ENCODE assay signal across 8 cellular contexts in genomic region chr1:1746566-1746909, GRCh38. TPM values are rescaled to one million over a fixed set of nuclear protein-coding genes. Genes with fewer than 3 reads are reported as not detected.
A peak's percentile ranks its signal among the peaks of the same experiment; 100 is the strongest.
DNase-seq lines count a peak whose midpoint lies in the region; ATAC-seq and TF ChIP-seq lines count a peak whose summit lies in the region.
"Not testable (repeated sequence)": the region's sequence is repeated elsewhere in the genome, so short reads cannot be mapped to it uniquely, and the experiment has no call there.

No MANE protein-coding gene starts in this region.

- DNase-seq in AG10803 (ENCODE audit: low read depth); T-helper 2 cell treated with Interferon-gamma antibody and Interleukin-4, amounts not matched to agents 5 μg/mL and 100 μg/mL, for 36 hours (ENCODE audit: low spot score); chondrocyte (ENCODE audit: low spot score); left lung; gastrocnemius medialis: not testable (repeated sequence)

- not testable (repeated sequence) for TF ChIP-seq POLR2A in gastrocnemius medialis (IDR thresholded peaks at IDR 0.05)

- ATAC-seq in GM19324 (IDR thresholded peaks at IDR 0.05; ENCODE audit: low FRiP score, unreplicated experiment) (peak; percentile 82), HG02610 (IDR thresholded peaks at IDR 0.05; ENCODE audit: unreplicated experiment) (peak; percentile 84), HG03442 (IDR thresholded peaks at IDR 0.05; ENCODE audit: unreplicated experiment) (peak; percentile 74), left lung (peak; percentile 96), gastrocnemius medialis (peak; percentile 88 to 90)

- H3K36me3 Mint-ChIP-seq in T-helper 2 cell treated with Interferon-gamma antibody and Interleukin-4, amounts not matched to agents 5 μg/mL and 100 μg/mL, for 36 hours (ENCODE audit: low read depth); chondrocyte (ENCODE audit: low read depth): not testable (repeated sequence)

- H3K9me3 Mint-ChIP-seq in T-helper 2 cell treated with Interferon-gamma antibody and Interleukin-4, amounts not matched to agents 5 μg/mL and 100 μg/mL, for 36 hours; chondrocyte (ENCODE audit: low read depth): not testable (repeated sequence)

- intact Hi-C loops in left lung (cut with DNase I): not testable (repeated sequence)
- intact Hi-C loops in gastrocnemius medialis (cut with DNase I; ENCODE audit: low total_unique reads): loop anchor here (2.0 kb wide), 1 partner anchor 52 kb away; no protein-coding TSS in a partner anchor

- H3K36me3 ChIP-seq in left lung, gastrocnemius medialis: not testable (repeated sequence)

- H3K27ac Mint-ChIP-seq in T-helper 2 cell treated with Interferon-gamma antibody and Interleukin-4, amounts not matched to agents 5 μg/mL and 100 μg/mL, for 36 hours: not testable (repeated sequence)
- peak overlapping the region; percentile 57 for H3K27ac Mint-ChIP-seq in chondrocyte (ENCODE audit: unreplicated experiment)

- TF ChIP-seq CTCF in AG10803 (conservative IDR thresholded peaks at IDR 0.05; ENCODE audit: low read length); chondrocyte (IDR thresholded peaks at IDR 0.05); left lung (IDR thresholded peaks at IDR 0.05); gastrocnemius medialis (IDR thresholded peaks at IDR 0.05 in 4 of 5, conservative IDR thresholded peaks at IDR 0.05 in 1 of 5): not testable (repeated sequence)

- H3K4me3 ChIP-seq in AG10803 (ENCODE audit: low read length) (peak overlapping the region; percentile 22; the same call in 1 of the 2 replicates), gastrocnemius medialis (peak overlapping the region in 3 of 4 donors; percentile 48 to 78 (median 70))
- H3K4me3 ChIP-seq in left lung: not testable (repeated sequence)

- H3K27me3 Mint-ChIP-seq in T-helper 2 cell treated with Interferon-gamma antibody and Interleukin-4, amounts not matched to agents 5 μg/mL and 100 μg/mL, for 36 hours (ENCODE audit: low read depth); chondrocyte (ENCODE audit: low read depth): not testable (repeated sequence)

- H3K9me3 ChIP-seq in left lung, gastrocnemius medialis: not testable (repeated sequence)

- not testable (repeated sequence) for H3K4me1 ChIP-seq in left lung, gastrocnemius medialis

- peak overlapping the region; percentile 40 for H3K4me3 Mint-ChIP-seq in T-helper 2 cell treated with Interferon-gamma antibody and Interleukin-4, amounts not matched to agents 5 μg/mL and 100 μg/mL, for 36 hours
- peak overlapping the region; percentile 35 for H3K4me3 Mint-ChIP-seq in chondrocyte (ENCODE audit: unreplicated experiment)

- H3K27me3 ChIP-seq in left lung, gastrocnemius medialis: not testable (repeated sequence)

- in situ Hi-C loops in gastrocnemius medialis (cut with MboI; ENCODE audit: low sequenced_read_pairs in 4 of 4): not testable (repeated sequence)

- H3K4me1 Mint-ChIP-seq in T-helper 2 cell treated with Interferon-gamma antibody and Interleukin-4, amounts not matched to agents 5 μg/mL and 100 μg/mL, for 36 hours (ENCODE audit: low read depth); chondrocyte (ENCODE audit: low read depth): not testable (repeated sequence)

- peak overlapping the region in 1 of 2 donors; percentile 58 for H3K27ac ChIP-seq in left lung
- peak overlapping the region; percentile 65 to 96 (median 90) for H3K27ac ChIP-seq in gastrocnemius medialis

RNA-seq across cellular contexts. Expression of gene CDK11A, which starts 22.4 kb away (rescaled TPM):
- total RNA-seq in chondrocyte (23.8 to 37.8 TPM (median 26.0 TPM) in 3 replicates), left lung (10 to 100 TPM; 21.1 to 43.2 TPM), gastrocnemius medialis (10 to 100 TPM in 3 of 4 donors, 1 to 10 TPM in 1; 9.0 to 14.6 (median 11.6) TPM)

RNA-seq across cellular contexts. Expression of gene NADK, which starts 31.7 kb away (rescaled TPM):
- 66.4 to 75.8 TPM (median 68.1 TPM) in 3 replicates for total RNA-seq in chondrocyte
- total RNA-seq in left lung: 100 to 1,000 TPM in 1 of 2 donors, 10 to 100 TPM in 1; 82.3 to 126 TPM
- 10 to 100 TPM; 20.1 to 33.1 (median 32.5) TPM for total RNA-seq in gastrocnemius medialis

RNA-seq across cellular contexts. Expression of gene SLC35E2B, which starts 53.9 kb away (rescaled TPM):
- total RNA-seq in chondrocyte (50.9 to 52.2 TPM (median 51.6 TPM) in 3 replicates), left lung (10 to 100 TPM; 45.7 to 55.4 TPM), gastrocnemius medialis (10 to 100 TPM; 13.5 to 21.8 (median 15.2) TPM)
